Comparison of ENCODE assay signal across 7 cellular contexts in genomic region chr1:144077167-144077841, GRCh38.
DNase-seq lines count a peak whose midpoint lies in the region; TF ChIP-seq lines count a peak whose summit lies in the region.
"Not testable (repeated sequence)": the region's sequence is repeated elsewhere in the genome, so short reads cannot be mapped to it uniquely, and the experiment has no call there.

No MANE protein-coding gene starts in this region.

- not testable (repeated sequence) for H3K4ac ChIP-seq in H9 (ENCODE audit: low read depth, low read length)

- not testable (repeated sequence) for H3K56ac ChIP-seq in H9 (ENCODE audit: insufficient read length, low read depth, low read length)

- peak overlapping the region; percentile 58 to 74 for H3K4me3 Mint-ChIP-seq in H9
- H3K4me3 Mint-ChIP-seq in activated T-helper 2 cell treated with anti-CD3 and anti-CD28 coated beads, Interferon-gamma antibody, Interleukin-2, Interleukin-4, amounts not matched to agents 10 μg/mL and 5 μg/mL and 100 μg/mL, durations not matched to agents 14 hours and 24 hours and 36 hours (ENCODE audit: low read depth) = peak overlapping the region; percentile 63
- H3K4me3 Mint-ChIP-seq in dendritic cell treated with granulocyte-macrophage colony-stimulating factor and Interleukin-4, amounts not matched to agents 40 ng/mL and 50 ng/mL, for 4 days = peak overlapping the region; percentile 83
- peak overlapping the region; percentile 64 for H3K4me3 Mint-ChIP-seq in nephron progenitor cell

- not testable (repeated sequence) for H3K36me3 ChIP-seq in SU-DHL-6 (ENCODE audit: low read length); right atrium auricular region

- H4K8ac ChIP-seq in H9 (replicated peaks; ENCODE audit: insufficient read length, low read depth, low read length) = not testable (repeated sequence)

- H3K27ac Mint-ChIP-seq in H9, nephron progenitor cell: not testable (repeated sequence)
- H3K27ac Mint-ChIP-seq in activated T-helper 2 cell treated with anti-CD3 and anti-CD28 coated beads, Interferon-gamma antibody, Interleukin-2, Interleukin-4, amounts not matched to agents 10 μg/mL and 5 μg/mL and 100 μg/mL, durations not matched to agents 14 hours and 24 hours and 36 hours = peak overlapping the region; percentile 49
- H3K27ac Mint-ChIP-seq in dendritic cell treated with granulocyte-macrophage colony-stimulating factor and Interleukin-4, amounts not matched to agents 40 ng/mL and 50 ng/mL, for 4 days = peak overlapping the region; percentile 67

- not testable (repeated sequence) for H3K9me3 Mint-ChIP-seq in H9; activated T-helper 2 cell treated with anti-CD3 and anti-CD28 coated beads, Interferon-gamma antibody, Interleukin-2, Interleukin-4, amounts not matched to agents 10 μg/mL and 5 μg/mL and 100 μg/mL, durations not matched to agents 14 hours and 24 hours and 36 hours; dendritic cell treated with granulocyte-macrophage colony-stimulating factor and Interleukin-4, amounts not matched to agents 40 ng/mL and 50 ng/mL, for 4 days; nephron progenitor cell

- peaks cover 14% of the 10 kb centered on the region for H3K27me3 Mint-ChIP-seq in H9 (ENCODE audit: low read depth)
- not testable (repeated sequence) for H3K27me3 Mint-ChIP-seq in activated T-helper 2 cell treated with anti-CD3 and anti-CD28 coated beads, Interferon-gamma antibody, Interleukin-2, Interleukin-4, amounts not matched to agents 10 μg/mL and 5 μg/mL and 100 μg/mL, durations not matched to agents 14 hours and 24 hours and 36 hours (ENCODE audit: low read depth); dendritic cell treated with granulocyte-macrophage colony-stimulating factor and Interleukin-4, amounts not matched to agents 40 ng/mL and 50 ng/mL, for 4 days; nephron progenitor cell (ENCODE audit: low read depth, poor library complexity)

- H3K79me1 ChIP-seq in H9 (ENCODE audit: insufficient read depth, low read depth, low read length, poor library complexity, severe bottlenecking) = not testable (repeated sequence)

- H4K91ac ChIP-seq in H9 (ENCODE audit: insufficient read length, low read depth, low read length) = not testable (repeated sequence)

- not testable (repeated sequence) for H2AK5ac ChIP-seq in H9 (ENCODE audit: insufficient read length, low read length)

- H3K36me3 Mint-ChIP-seq in H9 (ENCODE audit: insufficient read depth in 1 of 3, low read depth in 3 of 3); activated T-helper 2 cell treated with anti-CD3 and anti-CD28 coated beads, Interferon-gamma antibody, Interleukin-2, Interleukin-4, amounts not matched to agents 10 μg/mL and 5 μg/mL and 100 μg/mL, durations not matched to agents 14 hours and 24 hours and 36 hours (ENCODE audit: low read depth); dendritic cell treated with granulocyte-macrophage colony-stimulating factor and Interleukin-4, amounts not matched to agents 40 ng/mL and 50 ng/mL, for 4 days (ENCODE audit: low read depth); nephron progenitor cell (ENCODE audit: low read depth): not testable (repeated sequence)

- H4K20me1 ChIP-seq in H9 (ENCODE audit: control insufficient read depth, insufficient read depth, insufficient read length); SU-DHL-6 (ENCODE audit: low read depth, low read length): not testable (repeated sequence)

- not testable (repeated sequence) for H3K14ac ChIP-seq in H9 (ENCODE audit: insufficient read depth, low read length)

- not testable (repeated sequence) for H3K9me3 ChIP-seq in H9 (ENCODE audit: control insufficient read depth, low read depth, low read length); SU-DHL-6 (ENCODE audit: insufficient read depth, low read length); right atrium auricular region

- intact Hi-C loops in activated T-helper 2 cell treated with anti-CD3 and anti-CD28 coated beads, Interferon-gamma antibody, Interleukin-2, Interleukin-4, amounts not matched to agents 10 μg/mL and 5 μg/mL and 100 μg/mL, durations not matched to agents 14 hours and 24 hours and 36 hours (cut with micrococcal nuclease); dendritic cell treated with granulocyte-macrophage colony-stimulating factor and Interleukin-4, amounts not matched to agents 40 ng/mL and 50 ng/mL, for 4 days (cut with micrococcal nuclease): not testable (repeated sequence)

- not testable (repeated sequence) for H2BK5ac ChIP-seq in H9 (ENCODE audit: insufficient read length, low read length)

- not testable (repeated sequence) for H3K4me1 ChIP-seq in H9 (ENCODE audit: insufficient read depth, low read length); right atrium auricular region

- H3F3A ChIP-seq in SU-DHL-6 (ENCODE audit: insufficient read depth) = not testable (repeated sequence)

- not testable (repeated sequence) for H3K27ac ChIP-seq in H9 (ENCODE audit: insufficient read length, low read depth, low read length); SU-DHL-6 (ENCODE audit: low read depth, low read length); right atrium auricular region

- DNase-seq in H9 (peak; percentile 58), nephron progenitor cell (peak; percentile 53)
- peak; percentile 29 for DNase-seq in activated T-helper 2 cell treated with anti-CD3 and anti-CD28 coated beads, Interferon-gamma antibody, Interleukin-2, Interleukin-4, amounts not matched to agents 10 μg/mL and 5 μg/mL and 100 μg/mL, durations not matched to agents 14 hours and 24 hours and 36 hours (ENCODE audit: low spot score)
- DNase-seq in right atrium auricular region (ENCODE audit: low spot score) = not testable (repeated sequence)
- DNase-seq in stimulated activated CD4-positive, alpha-beta T cell treated with anti-CD3 and anti-CD28 coated beads, TNF-alpha, amount 100 ng/mL, for 1 hour (ENCODE audit: low read depth in 3 of 3, low spot score in 1 of 3) = peak in 2 of 3 donors; percentile 0 to 7

- no CpG with 5 or more reads among the region's 93 CpGs for WGBS in H9 (ENCODE audit: extremely low coverage, insufficient read length, low lambda C conversion rate)

- H3K9me2 ChIP-seq in SU-DHL-6 (replicated peaks; ENCODE audit: insufficient read depth, low read length) = not testable (repeated sequence)

- H3K4me3 ChIP-seq in SU-DHL-6 (ENCODE audit: insufficient read depth, low read length, poor library complexity, severe bottlenecking) (peak overlapping the region; percentile 37), right atrium auricular region (peak overlapping the region; percentile 45 to 58)

- H3K4me2 ChIP-seq in H9 (ENCODE audit: insufficient read depth, insufficient read length, low read length) = not testable (repeated sequence)
- peak overlapping the region; percentile 25 for H3K4me2 ChIP-seq in SU-DHL-6 (ENCODE audit: low read depth, low read length, poor library complexity, severe bottlenecking)

- H2BK12ac ChIP-seq in H9 (ENCODE audit: insufficient read length, low read depth, low read length) = not testable (repeated sequence)

- not testable (repeated sequence) for H3T11ph ChIP-seq in H9 (ENCODE audit: low read length)

- H3K23ac ChIP-seq in H9 (ENCODE audit: insufficient read length, low read depth, low read length) = not testable (repeated sequence)

- H3K18ac ChIP-seq in H9 (ENCODE audit: insufficient read length, low read depth, low read length) = not testable (repeated sequence)

- not testable (repeated sequence) for H2BK20ac ChIP-seq in H9 (ENCODE audit: low read depth, low read length, poor library complexity, severe bottlenecking)

- TF ChIP-seq CTCF in H9 (conservative IDR thresholded peaks at IDR 0.05); SU-DHL-6 (IDR thresholded peaks at IDR 0.05; ENCODE audit: insufficient read depth, low read length, poor library complexity, severe bottlenecking); right atrium auricular region (IDR thresholded peaks at IDR 0.05); nephron progenitor cell (IDR thresholded peaks at IDR 0.05): not testable (repeated sequence)

- not testable (repeated sequence) for H3K23me2 ChIP-seq in H9 (ENCODE audit: insufficient read length, low read depth, low read length, poor library complexity, severe bottlenecking)

- not testable (repeated sequence) for H3K4me1 Mint-ChIP-seq in H9; activated T-helper 2 cell treated with anti-CD3 and anti-CD28 coated beads, Interferon-gamma antibody, Interleukin-2, Interleukin-4, amounts not matched to agents 10 μg/mL and 5 μg/mL and 100 μg/mL, durations not matched to agents 14 hours and 24 hours and 36 hours (ENCODE audit: low read depth); dendritic cell treated with granulocyte-macrophage colony-stimulating factor and Interleukin-4, amounts not matched to agents 40 ng/mL and 50 ng/mL, for 4 days (ENCODE audit: low read depth); nephron progenitor cell

- H2BK120ac ChIP-seq in H9 (ENCODE audit: low read depth, low read length, poor library complexity, severe bottlenecking) = not testable (repeated sequence)

- not testable (repeated sequence) for H3K79me2 ChIP-seq in H9 (ENCODE audit: insufficient read depth, low read length); SU-DHL-6 (ENCODE audit: insufficient read depth, low read length)

- not testable (repeated sequence) for H3K27me3 ChIP-seq in H9 (ENCODE audit: insufficient read depth, low read length); SU-DHL-6 (ENCODE audit: low read length); right atrium auricular region

- not testable (repeated sequence) for H2BK15ac ChIP-seq in H9 (ENCODE audit: low read depth, low read length)

- H4K5ac ChIP-seq in H9 (ENCODE audit: insufficient read length, low read depth, low read length) = not testable (repeated sequence)

- H2AFZ ChIP-seq in H9 (ENCODE audit: low read length); SU-DHL-6 (ENCODE audit: low read depth, low read length, severe bottlenecking): not testable (repeated sequence)

- H3K9ac ChIP-seq in H9 (ENCODE audit: extremely low read depth, insufficient read length, low read length) = not testable (repeated sequence)
- peak overlapping the region; percentile 31; the same call in 1 of the 2 replicates for H3K9ac ChIP-seq in SU-DHL-6 (ENCODE audit: low read length)
